10 cellular contexts compared by ENCODE assay signal in the genomic region with DNA sequence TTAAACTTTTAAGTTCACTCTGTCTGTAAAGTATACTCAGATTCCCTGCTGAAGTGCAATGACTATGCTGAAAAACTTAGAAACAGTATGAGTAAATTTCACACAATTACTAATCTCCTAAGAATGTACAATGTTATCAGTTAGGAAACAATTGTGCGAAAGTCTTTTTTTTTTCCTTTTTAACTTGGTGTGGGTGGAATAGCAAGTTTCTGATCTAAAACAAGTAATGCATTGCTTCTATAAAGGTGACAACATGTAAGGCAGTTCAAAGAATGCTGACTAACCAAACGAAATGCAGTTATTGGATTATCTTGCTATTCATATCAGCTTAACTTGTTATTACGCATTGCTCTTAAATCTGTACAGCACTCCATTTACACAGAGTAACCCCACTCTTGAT. TPM values are rescaled to one million over a fixed set of nuclear protein-coding genes. Genes with fewer than 3 reads are reported as not detected.
DNase-seq lines count a peak whose midpoint lies in the region; ATAC-seq and TF ChIP-seq lines count a peak whose summit lies in the region.
"Had no signal": no experiment of that assay in that cellular context is flagged by ENCODE, and none has a peak within 500 bp of the region (broad histone marks: within the 10 kb centered on the region; RNA-seq: fewer than 3 reads in every experiment).

No MANE protein-coding gene starts in this region.

- H3K36me3 ChIP-seq in HCT116 (ENCODE audit: control insufficient read depth in 1 of 2, insufficient read depth in 2 of 2, low read length in 2 of 2) (peaks cover 4% of the 10 kb centered on the region in 2 experiments; a peak in 3 of 4 replicates), ascending aorta (peaks cover 0 to 17% of the 10 kb centered on the region in 2 donors)

- intact Hi-C loops in HCT116 (cut with micrococcal nuclease) (no loop called here), ascending aorta (cut with DNase I) (no loop called here)

- ATAC-seq in HCT116: no peak

- H3K9me3 ChIP-seq in HCT116 (ENCODE audit: control insufficient read depth in 1 of 2, insufficient read depth in 1 of 2, low read depth in 1 of 2, low read length in 2 of 2) (no peaks in the 10 kb centered on the region), ascending aorta (no peaks in the 10 kb centered on the region)

- peak; percentile 27 for DNase-seq in ACHN
- DNase-seq in HCT116 (ENCODE audit: low read depth, low spot score): no peak
- no peak for DNase-seq in ascending aorta (ENCODE audit: low spot score in 2 of 2)
- DNase-seq in kidney glomerular epithelial cell (lab: John Stamatoyannopoulos, UW): peak; percentile 41
- no peak for DNase-seq in activated CD8-positive, alpha-beta memory T cell treated with anti-CD3 and anti-CD28 coated beads, Interleukin-2, amount 50 U/mL, for 4 hours
- no peak for DNase-seq in nucleus accumbens (lab: John Stamatoyannopoulos, UW)
- DNase-seq in activated CD8-positive, alpha-beta memory T cell treated with anti-CD3 and anti-CD28 coated beads for 24 hours: no peak
- no peak for DNase-seq in NCI-H2029 treated with DMSO at 0.1 percent for 48 hours (lab: John Stamatoyannopoulos, UW)
- DNase-seq: CD8-positive, alpha-beta memory T cell; NCI-H187 treated with DMSO at 0.1 percent for 48 hours had no signal

- CTCF ChIA-PET in HCT116 (lab: Charles Lee): no interaction called here

- H3K9ac ChIP-seq in HCT116 (ENCODE audit: low read length): no peak overlapping the region

- POLR2A ChIA-PET in HCT116 (lab: Charles Lee): interaction anchor here (1.0 kb wide), 1 partner anchor 16 kb away, joined by 3 read pairs; no protein-coding TSS in a partner anchor

- no peak overlapping the region for H3K27ac ChIP-seq in HCT116 (ENCODE audit: low read depth, low read length)
- H3K27ac ChIP-seq in ascending aorta: peak overlapping the region; percentile 13 to 17

- no peak overlapping the region for H2AFZ ChIP-seq in HCT116 (ENCODE audit: low read depth, low read length, poor library complexity, severe bottlenecking)

- H4K20me1 ChIP-seq in HCT116 (ENCODE audit: insufficient read depth): no peaks in the 10 kb centered on the region

- no peaks in the 10 kb centered on the region for H3K9me2 ChIP-seq in HCT116 (ENCODE audit: insufficient read depth)

- H3K4me2 ChIP-seq in HCT116 (ENCODE audit: low read length): no peak overlapping the region

- TF ChIP-seq POLR2A in HCT116 (IDR thresholded peaks at IDR 0.05; ENCODE audit: borderline replicate concordance, extremely low read depth, insufficient read depth, insufficient read length): no peak

- RAD21 ChIA-PET in HCT116 (lab: Charles Lee; ENCODE audit: low non-redundant PET in 1 of 2, low total read pairs in 2 of 2, uncharacterized antibody in 2 of 2, unreplicated experiment in 2 of 2): no interaction called here

- TF ChIP-seq CTCF in HCT116 (IDR thresholded peaks at IDR 0.05 in 2 of 3, conservative IDR thresholded peaks at IDR 0.05 in 1 of 3; ENCODE audit: borderline replicate concordance in 1 of 3, insufficient read depth in 1 of 3, low read depth in 2 of 3, low read length in 2 of 3): no peak
- no peak for TF ChIP-seq CTCF in ascending aorta (IDR thresholded peaks at IDR 0.05)

- H3K27me3 ChIP-seq in HCT116 (ENCODE audit: insufficient read depth, low read length) (no peaks in the 10 kb centered on the region), ascending aorta (no peaks in the 10 kb centered on the region)

- H3K79me2 ChIP-seq in HCT116 (ENCODE audit: insufficient read depth, low read length): no peaks in the 10 kb centered on the region

- H3K4me3 ChIP-seq in HCT116 (replicated peaks in 1 of 2; ENCODE audit: low read depth in 1 of 2, low read length in 2 of 2) (no peak overlapping the region), ascending aorta (no peak overlapping the region)

- TF ChIP-seq RAD21 in HCT116 (IDR thresholded peaks at IDR 0.05; ENCODE audit: low read depth): no peak

- in situ Hi-C loops in ACHN (cut with HindIII; ENCODE audit: low pct_ligation_motif_present, low pct_unique_long_range_greater_than_20kb, low sequenced_read_pairs): no loop called here

- BruUV-seq in HCT116 (replicated peaks; lab: Mats Ljungman, UMichigan): no TSS peak

- H3K4me1 ChIP-seq in HCT116 (ENCODE audit: control insufficient read depth in 1 of 2, insufficient read depth in 2 of 2, low read length in 2 of 2): no peaks in the 10 kb centered on the region
- no peaks in the 10 kb centered on the region for H3K4me1 ChIP-seq in ascending aorta

TF ChIP-seq in HCT116, 20 proteins besides CTCF, POLR2A, EP300 and RAD21:
- TF ChIP-seq FOSL1 (IDR thresholded peaks at IDR 0.05; ENCODE audit: low read depth) (0 out of 2 replicates have a peak, but pooled peaks have one; percentile 9), CBX3 (IDR thresholded peaks at IDR 0.05; ENCODE audit: low read depth) (no peak)
TF ChIP-seq in HCT116: peak in this region for 1.

RNA-seq across cellular contexts. Expression of a gene that starts 19.3 kb away (rescaled TPM):
- total RNA-seq in HCT116 (2021; ENCODE audit: unreplicated experiment) (19.9 TPM), ascending aorta (not detected)
- polyA plus RNA-seq in HCT116 (2012): 9.4 and 13.0 TPM in 2 replicates
- polyA plus RNA-seq: CD8-positive, alpha-beta memory T cell had no signal

Comparison
In these comparisons a context has a peak if more than half of its experiments do, and no peak if none do; other contexts are left out.
1. DNase-seq: peak in ACHN (single experiment) and kidney glomerular epithelial cell (single experiment); none in HCT116 (single experiment), ascending aorta (0 of 2), activated CD8-positive, alpha-beta memory T cell treated with anti-CD3 and anti-CD28 coated beads, Interleukin-2, amount 50 U/mL, for 4 hours (single experiment), nucleus accumbens (0 of 56), activated CD8-positive, alpha-beta memory T cell treated with anti-CD3 and anti-CD28 coated beads for 24 hours (single experiment) and NCI-H2029 treated with DMSO at 0.1 percent for 48 hours (single experiment).
2. RNA of a gene that starts 19.3 kb away (total RNA-seq): 19.9 TPM in HCT116 (single experiment); not detected in ascending aorta (single experiment); every median in the first group is over 10 times any median in the second.